In the genomic region with DNA sequence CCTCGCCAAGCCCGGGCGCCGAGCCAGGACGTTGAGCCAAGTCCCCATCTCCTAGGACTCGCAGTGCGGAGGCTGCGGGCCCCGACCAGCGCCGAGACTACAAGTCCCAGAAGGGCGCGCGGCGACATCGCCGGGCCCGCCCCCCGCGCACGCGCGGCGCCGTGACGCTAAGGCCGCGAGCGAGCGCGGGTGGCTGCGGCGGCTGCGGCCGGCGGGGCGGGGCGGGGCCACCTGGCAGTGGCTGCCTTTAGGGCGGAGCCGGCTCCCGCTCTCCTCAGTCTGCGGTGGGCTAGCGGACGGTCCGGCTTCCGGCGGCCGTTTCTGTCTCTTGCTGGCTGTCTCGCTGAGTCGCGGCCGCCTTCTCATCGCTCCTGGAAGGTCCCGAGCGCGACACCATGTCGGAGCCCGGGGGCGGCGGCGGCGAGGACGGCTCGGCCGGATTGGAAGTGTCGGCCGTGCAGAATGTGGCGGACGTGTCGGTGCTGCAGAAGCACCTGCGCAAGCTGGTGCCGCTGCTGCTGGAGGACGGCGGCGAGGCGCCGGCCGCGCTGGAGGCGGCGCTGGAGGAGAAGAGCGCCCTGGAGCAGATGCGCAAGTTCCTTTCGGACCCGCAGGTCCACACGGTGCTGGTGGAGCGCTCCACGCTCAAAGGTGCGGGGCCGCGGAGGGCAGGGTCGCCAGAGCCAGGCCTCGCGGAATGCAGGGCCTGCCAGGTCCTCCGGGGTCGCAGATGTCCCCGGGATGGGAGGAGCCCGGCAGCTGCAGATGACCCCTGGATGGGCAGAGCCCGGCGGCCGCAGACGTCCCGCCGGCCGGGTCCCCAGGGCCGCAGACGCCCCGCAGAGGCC, we compare ENCODE assay signal across 1 cellular context.
TF ChIP-seq lines count a peak whose summit lies in the region.

DYNC1H1 (plus strand) TSS at position 277 of the 848 bp plus-strand sequence; CDS start at position 396, 119 bp downstream.

TF ChIP-seq in HepG2, 621 proteins besides CTCF, POLR2A, EP300 and RAD21 (continued from another document and continues in another):
- TF ChIP-seq ZNF576 (CRISPR knock-in tag; IDR thresholded peaks at IDR 0.05), result no peak
- TF ChIP-seq GLMP (CRISPR knock-in tag; IDR thresholded peaks at IDR 0.05; ENCODE audit: borderline replicate concordance), result no peak
- TF ChIP-seq TBX2 (CRISPR knock-in tag; IDR thresholded peaks at IDR 0.05; ENCODE audit: borderline replicate concordance), result peak; percentile 27; the same call in 1 of the 2 replicates
- TF ChIP-seq KDM5B (CRISPR knock-in tag; IDR thresholded peaks at IDR 0.05; ENCODE audit: borderline replicate concordance), result peak; percentile 78; the same call in 1 of the 2 replicates
- TF ChIP-seq SETDB1 (CRISPR knock-in tag; IDR thresholded peaks at IDR 0.05; ENCODE audit: borderline replicate concordance), result no peak
- TF ChIP-seq, protein P1, sequence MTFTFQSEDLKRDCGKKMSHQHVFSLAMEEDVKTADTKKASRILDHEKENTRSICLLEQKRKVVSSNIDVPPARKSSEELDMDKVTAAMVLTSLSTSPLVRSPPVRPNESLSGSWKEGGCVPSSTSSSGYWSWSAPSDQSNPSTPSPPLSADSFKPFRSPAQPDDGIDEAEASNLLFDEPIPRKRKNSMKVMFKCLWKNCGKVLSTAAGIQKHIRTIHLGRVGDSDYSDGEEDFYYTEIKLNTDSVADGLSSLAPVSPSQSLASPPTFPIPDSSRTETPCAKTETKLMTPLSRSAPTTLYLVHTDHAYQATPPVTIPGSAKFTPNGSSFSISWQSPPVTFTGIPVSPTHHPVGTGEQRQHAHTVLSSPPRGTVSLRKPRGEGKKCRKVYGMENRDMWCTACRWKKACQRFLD (CRISPR knock-in tag; IDR thresholded peaks at IDR 0.05; ENCODE audit: borderline replicate concordance), result no peak; the same call in 1 of the 2 replicates
- no peak for TF ChIP-seq AGO1 (IDR thresholded peaks at IDR 0.05; ENCODE audit: low read depth, low read length, poor library complexity, severe bottlenecking)
- TF ChIP-seq IRF1 (CRISPR knock-in tag; IDR thresholded peaks at IDR 0.05; ENCODE audit: low read depth), result no peak
- no peak for TF ChIP-seq NCOA1 (CRISPR knock-in tag; IDR thresholded peaks at IDR 0.05)
- no peak for TF ChIP-seq ZNF253 (CRISPR knock-in tag; IDR thresholded peaks at IDR 0.05; ENCODE audit: borderline replicate concordance)
- TF ChIP-seq ZNF746 (CRISPR knock-in tag; IDR thresholded peaks at IDR 0.05), result no peak
- TF ChIP-seq, protein P2, sequence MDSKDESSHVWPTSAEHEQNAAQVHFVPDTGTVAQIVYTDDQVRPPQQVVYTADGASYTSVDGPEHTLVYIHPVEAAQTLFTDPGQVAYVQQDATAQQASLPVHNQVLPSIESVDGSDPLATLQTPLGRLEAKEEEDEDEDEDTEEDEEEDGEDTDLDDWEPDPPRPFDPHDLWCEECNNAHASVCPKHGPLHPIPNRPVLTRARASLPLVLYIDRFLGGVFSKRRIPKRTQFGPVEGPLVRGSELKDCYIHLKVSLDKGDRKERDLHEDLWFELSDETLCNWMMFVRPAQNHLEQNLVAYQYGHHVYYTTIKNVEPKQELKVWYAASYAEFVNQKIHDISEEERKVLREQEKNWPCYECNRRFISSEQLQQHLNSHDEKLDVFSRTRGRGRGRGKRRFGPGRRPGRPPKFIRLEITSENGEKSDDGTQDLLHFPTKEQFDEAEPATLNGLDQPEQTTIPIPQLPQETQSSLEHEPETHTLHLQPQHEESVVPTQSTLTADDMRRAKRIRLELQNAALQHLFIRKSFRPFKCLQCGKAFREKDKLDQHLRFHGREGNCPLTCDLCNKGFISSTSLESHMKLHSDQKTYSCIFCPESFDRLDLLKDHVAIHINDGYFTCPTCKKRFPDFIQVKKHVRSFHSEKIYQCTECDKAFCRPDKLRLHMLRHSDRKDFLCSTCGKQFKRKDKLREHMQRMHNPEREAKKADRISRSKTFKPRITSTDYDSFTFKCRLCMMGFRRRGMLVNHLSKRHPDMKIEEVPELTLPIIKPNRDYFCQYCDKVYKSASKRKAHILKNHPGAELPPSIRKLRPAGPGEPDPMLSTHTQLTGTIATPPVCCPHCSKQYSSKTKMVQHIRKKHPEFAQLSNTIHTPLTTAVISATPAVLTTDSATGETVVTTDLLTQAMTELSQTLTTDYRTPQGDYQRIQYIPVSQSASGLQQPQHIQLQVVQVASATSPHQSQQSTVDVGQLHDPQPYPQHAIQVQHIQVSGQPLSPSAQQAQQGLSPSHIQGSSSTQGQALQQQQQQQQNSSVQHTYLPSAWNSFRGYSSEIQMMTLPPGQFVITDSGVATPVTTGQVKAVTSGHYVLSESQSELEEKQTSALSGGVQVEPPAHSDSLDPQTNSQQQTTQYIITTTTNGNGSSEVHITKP (CRISPR knock-in tag; IDR thresholded peaks at IDR 0.05; ENCODE audit: low read depth), result no peak
- peak; percentile 90; the same call in 1 of the 2 replicates for TF ChIP-seq ZNF44 (CRISPR knock-in tag; IDR thresholded peaks at IDR 0.05)
- TF ChIP-seq, protein P3, sequence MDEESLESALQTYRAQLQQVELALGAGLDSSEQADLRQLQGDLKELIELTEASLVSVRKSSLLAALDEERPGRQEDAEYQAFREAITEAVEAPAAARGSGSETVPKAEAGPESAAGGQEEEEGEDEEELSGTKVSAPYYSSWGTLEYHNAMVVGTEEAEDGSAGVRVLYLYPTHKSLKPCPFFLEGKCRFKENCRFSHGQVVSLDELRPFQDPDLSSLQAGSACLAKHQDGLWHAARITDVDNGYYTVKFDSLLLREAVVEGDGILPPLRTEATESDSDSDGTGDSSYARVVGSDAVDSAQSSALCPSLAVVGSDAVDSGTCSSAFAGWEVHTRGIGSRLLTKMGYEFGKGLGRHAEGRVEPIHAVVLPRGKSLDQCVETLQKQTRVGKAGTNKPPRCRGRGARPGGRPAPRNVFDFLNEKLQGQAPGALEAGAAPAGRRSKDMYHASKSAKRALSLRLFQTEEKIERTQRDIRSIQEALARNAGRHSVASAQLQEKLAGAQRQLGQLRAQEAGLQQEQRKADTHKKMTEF (CRISPR knock-in tag; IDR thresholded peaks at IDR 0.05), result peak; percentile 76
- no peak for TF ChIP-seq GTF3A (CRISPR knock-in tag; conservative IDR thresholded peaks at IDR 0.05)
- peak; percentile 95 for TF ChIP-seq PHF8 (CRISPR knock-in tag; IDR thresholded peaks at IDR 0.05)
- no peak for TF ChIP-seq ZFP37 (CRISPR knock-in tag; IDR thresholded peaks at IDR 0.05; ENCODE audit: borderline replicate concordance)
- TF ChIP-seq ZNF264 (CRISPR knock-in tag; IDR thresholded peaks at IDR 0.05), result 0 out of 2 replicates have a peak, but pooled peaks have one; percentile 21
- no peak for TF ChIP-seq ZBTB39 (CRISPR knock-in tag; IDR thresholded peaks at IDR 0.05)
- TF ChIP-seq, protein P4, sequence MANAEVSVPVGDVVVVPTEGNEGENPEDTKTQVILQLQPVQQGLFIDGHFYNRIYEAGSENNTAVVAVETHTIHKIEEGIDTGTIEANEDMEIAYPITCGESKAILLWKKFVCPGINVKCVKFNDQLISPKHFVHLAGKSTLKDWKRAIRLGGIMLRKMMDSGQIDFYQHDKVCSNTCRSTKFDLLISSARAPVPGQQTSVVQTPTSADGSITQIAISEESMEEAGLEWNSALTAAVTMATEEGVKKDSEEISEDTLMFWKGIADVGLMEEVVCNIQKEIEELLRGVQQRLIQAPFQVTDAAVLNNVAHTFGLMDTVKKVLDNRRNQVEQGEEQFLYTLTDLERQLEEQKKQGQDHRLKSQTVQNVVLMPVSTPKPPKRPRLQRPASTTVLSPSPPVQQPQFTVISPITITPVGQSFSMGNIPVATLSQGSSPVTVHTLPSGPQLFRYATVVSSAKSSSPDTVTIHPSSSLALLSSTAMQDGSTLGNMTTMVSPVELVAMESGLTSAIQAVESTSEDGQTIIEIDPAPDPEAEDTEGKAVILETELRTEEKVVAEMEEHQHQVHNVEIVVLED (CRISPR knock-in tag; IDR thresholded peaks at IDR 0.05; ENCODE audit: borderline replicate concordance), result peak; percentile 95
- TF ChIP-seq ZNF530 (CRISPR knock-in tag; IDR thresholded peaks at IDR 0.05; ENCODE audit: low read depth), result no peak
- peak; percentile 74; the same call in 1 of the 2 replicates for TF ChIP-seq MYC (CRISPR knock-in tag; IDR thresholded peaks at IDR 0.05; ENCODE audit: borderline replicate concordance)
- TF ChIP-seq, protein P5, sequence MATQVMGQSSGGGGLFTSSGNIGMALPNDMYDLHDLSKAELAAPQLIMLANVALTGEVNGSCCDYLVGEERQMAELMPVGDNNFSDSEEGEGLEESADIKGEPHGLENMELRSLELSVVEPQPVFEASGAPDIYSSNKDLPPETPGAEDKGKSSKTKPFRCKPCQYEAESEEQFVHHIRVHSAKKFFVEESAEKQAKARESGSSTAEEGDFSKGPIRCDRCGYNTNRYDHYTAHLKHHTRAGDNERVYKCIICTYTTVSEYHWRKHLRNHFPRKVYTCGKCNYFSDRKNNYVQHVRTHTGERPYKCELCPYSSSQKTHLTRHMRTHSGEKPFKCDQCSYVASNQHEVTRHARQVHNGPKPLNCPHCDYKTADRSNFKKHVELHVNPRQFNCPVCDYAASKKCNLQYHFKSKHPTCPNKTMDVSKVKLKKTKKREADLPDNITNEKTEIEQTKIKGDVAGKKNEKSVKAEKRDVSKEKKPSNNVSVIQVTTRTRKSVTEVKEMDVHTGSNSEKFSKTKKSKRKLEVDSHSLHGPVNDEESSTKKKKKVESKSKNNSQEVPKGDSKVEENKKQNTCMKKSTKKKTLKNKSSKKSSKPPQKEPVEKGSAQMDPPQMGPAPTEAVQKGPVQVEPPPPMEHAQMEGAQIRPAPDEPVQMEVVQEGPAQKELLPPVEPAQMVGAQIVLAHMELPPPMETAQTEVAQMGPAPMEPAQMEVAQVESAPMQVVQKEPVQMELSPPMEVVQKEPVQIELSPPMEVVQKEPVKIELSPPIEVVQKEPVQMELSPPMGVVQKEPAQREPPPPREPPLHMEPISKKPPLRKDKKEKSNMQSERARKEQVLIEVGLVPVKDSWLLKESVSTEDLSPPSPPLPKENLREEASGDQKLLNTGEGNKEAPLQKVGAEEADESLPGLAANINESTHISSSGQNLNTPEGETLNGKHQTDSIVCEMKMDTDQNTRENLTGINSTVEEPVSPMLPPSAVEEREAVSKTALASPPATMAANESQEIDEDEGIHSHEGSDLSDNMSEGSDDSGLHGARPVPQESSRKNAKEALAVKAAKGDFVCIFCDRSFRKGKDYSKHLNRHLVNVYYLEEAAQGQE (IDR thresholded peaks at IDR 0.05; ENCODE audit: borderline replicate concordance in 1 of 2, low read depth in 1 of 2, low read length in 2 of 2), result peak in 1 of 2 experiments; percentile 19; a peak in 1 of 4 replicates
- peak; percentile 67 for TF ChIP-seq ZFX (CRISPR knock-in tag; IDR thresholded peaks at IDR 0.05; ENCODE audit: low read depth)
- TF ChIP-seq CAMTA2 (CRISPR knock-in tag; IDR thresholded peaks at IDR 0.05; ENCODE audit: borderline replicate concordance), result no peak
- TF ChIP-seq, protein P6, sequence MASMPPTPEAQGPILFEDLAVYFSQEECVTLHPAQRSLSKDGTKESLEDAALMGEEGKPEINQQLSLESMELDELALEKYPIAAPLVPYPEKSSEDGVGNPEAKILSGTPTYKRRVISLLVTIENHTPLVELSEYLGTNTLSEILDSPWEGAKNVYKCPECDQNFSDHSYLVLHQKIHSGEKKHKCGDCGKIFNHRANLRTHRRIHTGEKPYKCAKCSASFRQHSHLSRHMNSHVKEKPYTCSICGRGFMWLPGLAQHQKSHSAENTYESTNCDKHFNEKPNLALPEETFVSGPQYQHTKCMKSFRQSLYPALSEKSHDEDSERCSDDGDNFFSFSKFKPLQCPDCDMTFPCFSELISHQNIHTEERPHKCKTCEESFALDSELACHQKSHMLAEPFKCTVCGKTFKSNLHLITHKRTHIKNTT (CRISPR knock-in tag; IDR thresholded peaks at IDR 0.05), result no peak
- peak; percentile 75; the same call in 1 of the 2 replicates for TF ChIP-seq CBFB (CRISPR knock-in tag; IDR thresholded peaks at IDR 0.05)
